In the genomic region with DNA sequence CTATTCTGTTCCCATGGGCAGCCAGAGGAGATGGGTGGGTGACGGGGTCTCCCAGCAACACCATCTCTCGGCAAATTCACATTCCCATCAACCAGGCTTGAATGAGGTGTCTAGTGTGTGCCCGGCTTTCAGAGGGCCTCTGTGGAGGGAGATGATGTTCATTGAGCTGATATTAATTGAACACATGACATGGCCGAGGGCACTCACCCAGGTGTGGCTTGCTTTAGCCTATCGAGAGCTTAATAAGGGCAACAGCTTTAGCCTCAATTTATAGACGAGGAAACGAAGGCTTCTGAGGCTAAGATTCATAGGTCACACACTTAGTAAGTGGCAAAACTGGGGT, we compare ENCODE assay signal across 10 cellular contexts.
DNase-seq lines count a peak whose midpoint lies in the region; ATAC-seq and TF ChIP-seq lines count a peak whose summit lies in the region.
"Had no signal": no experiment of that assay in that cellular context is flagged by ENCODE, and none has a peak within 500 bp of the region (broad histone marks: within the 10 kb centered on the region; RNA-seq: fewer than 3 reads in every experiment).

No MANE protein-coding gene starts in this region.

- H3K9ac ChIP-seq in adipocyte (ENCODE audit: low read length) = peak overlapping the region; percentile 51
- no peak overlapping the region for H3K9ac ChIP-seq in colonic mucosa (ENCODE audit: low read depth in 2 of 2, low read length in 2 of 2)

- H3K9me3 ChIP-seq in adipocyte (ENCODE audit: control insufficient read depth, low read length) = no peaks in the 10 kb centered on the region
- no peaks in the 10 kb centered on the region for H3K9me3 ChIP-seq in aorta (ENCODE audit: control insufficient read depth, low read length)
- H3K9me3 ChIP-seq in colonic mucosa = no peaks in the 10 kb centered on the region
- H3K9me3 ChIP-seq: Caco-2 had no signal

- H3K36me3 ChIP-seq in adipocyte (ENCODE audit: control insufficient read depth, insufficient read depth, low read length, severe bottlenecking) (no peaks in the 10 kb centered on the region), aorta (ENCODE audit: control insufficient read depth in 1 of 2, insufficient read depth in 2 of 2, low read length in 1 of 2) (no peaks in the 10 kb centered on the region), colonic mucosa (no peaks in the 10 kb centered on the region)

- peaks cover 42% of the 10 kb centered on the region for H3K4me1 Mint-ChIP-seq in stimulated activated naive CD8-positive, alpha-beta T cell treated with anti-CD3 and anti-CD28 coated beads, Interleukin-15, Interleukin-2, amounts not matched to agents 100 ng/mL and 50 ng/mL, for 24 hours (ENCODE audit: low read depth)
- peaks cover 32 to 51% (median 46%) of the 10 kb centered on the region in 3 donors for H3K4me1 Mint-ChIP-seq in naive B cell

- H3K9me3 Mint-ChIP-seq in stimulated activated naive CD8-positive, alpha-beta T cell treated with anti-CD3 and anti-CD28 coated beads, Interleukin-15, Interleukin-2, amounts not matched to agents 100 ng/mL and 50 ng/mL, for 24 hours = no peaks in the 10 kb centered on the region
- H3K9me3 Mint-ChIP-seq in naive B cell = peaks cover 0 to 5% (median 2%) of the 10 kb centered on the region in 7 donors

- H3K4me3 ChIP-seq in adipocyte (ENCODE audit: low read length) = peak overlapping the region; percentile 64
- H3K4me3 ChIP-seq in aorta (ENCODE audit: low read length in 2 of 2) = no peak overlapping the region
- no peak overlapping the region for H3K4me3 ChIP-seq in colonic mucosa

- H3K4me1 ChIP-seq in adipocyte (ENCODE audit: control insufficient read depth, insufficient read depth, low read length) = peaks cover 39% of the 10 kb centered on the region
- H3K4me1 ChIP-seq in aorta (ENCODE audit: control insufficient read depth in 1 of 2, insufficient read depth in 2 of 2, low read length in 2 of 2) = peaks cover 0 to 1% of the 10 kb centered on the region in 2 donors
- no peaks in the 10 kb centered on the region for H3K4me1 ChIP-seq in colonic mucosa
- H3K4me1 ChIP-seq: Caco-2 had no signal

- ATAC-seq in stimulated activated naive CD8-positive, alpha-beta T cell treated with anti-CD3 and anti-CD28 coated beads, Interleukin-15, Interleukin-2, amounts not matched to agents 100 U/mL and 50 U/mL, for 24 hours = no peak
- ATAC-seq in naive B cell (ENCODE audit: low read depth in 2 of 2) (peak; percentile 7 to 18), aorta (ENCODE audit: low FRiP score) (no peak), HG02884 (IDR thresholded peaks at IDR 0.05; ENCODE audit: unreplicated experiment) (no peak)

- no peak for TF ChIP-seq CTCF in colonic mucosa (IDR thresholded peaks at IDR 0.05)

- peak overlapping the region; percentile 47 for H3K4me3 Mint-ChIP-seq in stimulated activated naive CD8-positive, alpha-beta T cell treated with anti-CD3 and anti-CD28 coated beads, Interleukin-15, Interleukin-2, amounts not matched to agents 100 ng/mL and 50 ng/mL, for 24 hours
- peak overlapping the region; percentile 70 to 92 (median 86) for H3K4me3 Mint-ChIP-seq in naive B cell

- H3K27me3 ChIP-seq in adipocyte (replicated peaks; ENCODE audit: control insufficient read depth, insufficient read depth, low read length) (no peaks in the 10 kb centered on the region), aorta (ENCODE audit: control insufficient read depth in 1 of 2, insufficient read depth in 2 of 2, low read length in 1 of 2) (no peaks in the 10 kb centered on the region), colonic mucosa (no peaks in the 10 kb centered on the region)

- no peaks in the 10 kb centered on the region for H3K36me3 Mint-ChIP-seq in stimulated activated naive CD8-positive, alpha-beta T cell treated with anti-CD3 and anti-CD28 coated beads, Interleukin-15, Interleukin-2, amounts not matched to agents 100 ng/mL and 50 ng/mL, for 24 hours (ENCODE audit: low read depth)
- H3K36me3 Mint-ChIP-seq in naive B cell = peaks cover 0 to 16% of the 10 kb centered on the region in 2 donors

- intact Hi-C loops in aorta (cut with DNase I) = loop anchor here (2.0 to 10.0 kb wide), 5 partner anchors 311 to 901 kb away; partner anchors contain the start of gene TLE3 (in 1 of the 2)
- intact Hi-C loops in colonic mucosa (cut with DNase I) = no loop called here

- no peak for DNase-seq in stimulated activated naive CD8-positive, alpha-beta T cell treated with anti-CD3 and anti-CD28 coated beads, Interleukin-15, Interleukin-2, amounts not matched to agents 100 U/mL and 50 U/mL, for 24 hours
- DNase-seq in adipocyte (ENCODE audit: low read depth) (no peak), naive B cell (no peak), aorta (no peak), colonic mucosa (no peak), UCSD-AML1 (lab: John Stamatoyannopoulos, UW; ENCODE audit: unreplicated experiment) (no peak)
- DNase-seq: Caco-2, NCI-H1048 had no signal

- peaks cover 63% of the 10 kb centered on the region for H3K27me3 Mint-ChIP-seq in stimulated activated naive CD8-positive, alpha-beta T cell treated with anti-CD3 and anti-CD28 coated beads, Interleukin-15, Interleukin-2, amounts not matched to agents 100 ng/mL and 50 ng/mL, for 24 hours
- peaks cover 0 to 34% (median 18%) of the 10 kb centered on the region in 3 donors for H3K27me3 Mint-ChIP-seq in naive B cell

- peak overlapping the region; percentile 45 for H3K27ac Mint-ChIP-seq in stimulated activated naive CD8-positive, alpha-beta T cell treated with anti-CD3 and anti-CD28 coated beads, Interleukin-15, Interleukin-2, amounts not matched to agents 100 ng/mL and 50 ng/mL, for 24 hours
- peak overlapping the region in 3 of 6 donors; percentile 59 to 96 (median 78) for H3K27ac Mint-ChIP-seq in naive B cell

- H3K27ac ChIP-seq in aorta (ENCODE audit: low read depth in 1 of 2, low read length in 2 of 2) (peak overlapping the region; percentile 78 to 97), colonic mucosa (no peak overlapping the region)

- WGBS in aorta, 2 donors = 46 to 59% methylated on average over 7 of the region's 7 CpGs

Comparison
In these comparisons a context has a peak if more than half of its experiments do, and no peak if none do; other contexts are left out.
1. ATAC-seq: peak in naive B cell (2 of 2); none in stimulated activated naive CD8-positive, alpha-beta T cell treated with anti-CD3 and anti-CD28 coated beads, Interleukin-15, Interleukin-2, amounts not matched to agents 100 U/mL and 50 U/mL, for 24 hours (single experiment), aorta (single experiment) and HG02884 (single experiment).